Comparison of ENCODE assay signal across 13 cellular contexts in genomic region chr10:78459639-78460037, GRCh38.
DNase-seq lines count a peak whose midpoint lies in the region; ATAC-seq and TF ChIP-seq lines count a peak whose summit lies in the region.
"Had no signal": no experiment of that assay in that cellular context is flagged by ENCODE, and none has a peak within 500 bp of the region (broad histone marks: within the 10 kb centered on the region; RNA-seq: fewer than 3 reads in every experiment).

No MANE protein-coding gene starts in this region.

- H3K27ac ChIP-seq in C4-2B (peak overlapping the region; percentile 79), endodermal cell (ENCODE audit: low read depth, low read length) (no peak overlapping the region), neural progenitor cell (no peak overlapping the region), mesendoderm (ENCODE audit: low read depth, low read length) (no peak overlapping the region)
- H3K27ac ChIP-seq: BLaER1 treated with 17β-estradiol and CSF1 and Interleukin-3, amounts not matched to agents 10 nM and 100 nM had no signal

- no peaks in the 10 kb centered on the region for H4K20me1 ChIP-seq in neural progenitor cell (ENCODE audit: low read depth)
- H4K20me1 ChIP-seq: BLaER1 treated with 17β-estradiol and CSF1 and Interleukin-3, amounts not matched to agents 10 nM and 100 nM had no signal

- H3K4me1 Mint-ChIP-seq in endodermal cell (peaks cover 18% of the 10 kb centered on the region), neural progenitor cell (peaks cover 51% of the 10 kb centered on the region)
- H3K4me1 Mint-ChIP-seq: IgD-negative memory B cell had no signal

- no peak overlapping the region for H2AFZ ChIP-seq in neural progenitor cell (replicated peaks)

- H3K27me3 Mint-ChIP-seq in endodermal cell (ENCODE audit: insufficient read depth) = peaks cover 3% of the 10 kb centered on the region
- H3K27me3 Mint-ChIP-seq in neural progenitor cell (ENCODE audit: insufficient read depth, low read depth) = peaks cover 8% of the 10 kb centered on the region

- H4K8ac ChIP-seq in mesendoderm (ENCODE audit: low read depth, low read length) = no peak overlapping the region

- no peaks in the 10 kb centered on the region for H3K79me1 ChIP-seq in mesendoderm (ENCODE audit: low read length)

- H3K4me2 ChIP-seq in neural progenitor cell (no peak overlapping the region), mesendoderm (ENCODE audit: low read length) (no peak overlapping the region)
- H3K4me2 ChIP-seq: BLaER1 treated with 17β-estradiol and CSF1 and Interleukin-3, amounts not matched to agents 10 nM and 100 nM had no signal

- no peaks in the 10 kb centered on the region for H3K9me3 ChIP-seq in endodermal cell (ENCODE audit: control insufficient read depth, low read length)
- no peaks in the 10 kb centered on the region for H3K9me3 ChIP-seq in neural progenitor cell (ENCODE audit: low read depth)
- H3K9me3 ChIP-seq: BLaER1 treated with 17β-estradiol and CSF1 and Interleukin-3, amounts not matched to agents 10 nM and 100 nM; HAP-1 had no signal

- no peak for TF ChIP-seq CTCF in C4-2B (conservative IDR thresholded peaks at IDR 0.05)
- no peak for TF ChIP-seq CTCF in endodermal cell (conservative IDR thresholded peaks at IDR 0.05)
- no peak for TF ChIP-seq CTCF in neural progenitor cell (IDR thresholded peaks at IDR 0.05)

- DNase-seq in NCI-H69 (lab: John Stamatoyannopoulos, UW) (peak; percentile 1), endodermal cell (peak; percentile 17), neural progenitor cell (ENCODE audit: low spot score) (no peak), mesendoderm (no peak), NCI-H1092 treated with DMSO at 0.1 percent for 48 hours (lab: John Stamatoyannopoulos, UW) (no peak)
- no peak for DNase-seq in stimulated activated CD4-positive, alpha-beta T cell treated with anti-CD3 and anti-CD28 coated beads, Interleukin-4, amount 100 ng/mL, for 4 hours
- DNase-seq: MV-4-11, NCI-H446 had no signal

- no peak overlapping the region for H2AK5ac ChIP-seq in mesendoderm (ENCODE audit: low read length)

- H2BK120ac ChIP-seq in mesendoderm (ENCODE audit: low read depth, low read length) = no peak overlapping the region

- H2BK5ac ChIP-seq in mesendoderm (ENCODE audit: low read length) = no peak overlapping the region

- peaks cover 4% of the 10 kb centered on the region for H3K4me1 ChIP-seq in endodermal cell (ENCODE audit: control insufficient read depth, insufficient read depth, low read length)
- H3K4me1 ChIP-seq in neural progenitor cell = peaks cover 12% of the 10 kb centered on the region
- no peaks in the 10 kb centered on the region for H3K4me1 ChIP-seq in mesendoderm (ENCODE audit: control insufficient read depth, low read depth, low read length)
- H3K4me1 ChIP-seq: HAP-1 had no signal

- no peak for ATAC-seq in GM18511 (IDR thresholded peaks at IDR 0.05; ENCODE audit: unreplicated experiment)

- H4K5ac ChIP-seq in mesendoderm (ENCODE audit: low read length) = no peak overlapping the region

- H3K4me3 ChIP-seq in endodermal cell (ENCODE audit: low read length) = no peak overlapping the region
- H3K4me3 ChIP-seq in neural progenitor cell = no peak overlapping the region
- H3K4me3 ChIP-seq in mesendoderm (ENCODE audit: low read length) = no peak overlapping the region
- H3K4me3 ChIP-seq: BLaER1 treated with 17β-estradiol and CSF1 and Interleukin-3, amounts not matched to agents 10 nM and 100 nM; HAP-1 had no signal

- H3K36me3 Mint-ChIP-seq in endodermal cell (ENCODE audit: low read depth) (no peaks in the 10 kb centered on the region), neural progenitor cell (peaks cover 3% of the 10 kb centered on the region)
- H3K36me3 Mint-ChIP-seq: IgD-negative memory B cell had no signal

- H3K27me3 ChIP-seq in endodermal cell (ENCODE audit: control insufficient read depth, insufficient read depth, low read length, poor library complexity, severe bottlenecking) = no peaks in the 10 kb centered on the region
- no peaks in the 10 kb centered on the region for H3K27me3 ChIP-seq in neural progenitor cell
- no peaks in the 10 kb centered on the region for H3K27me3 ChIP-seq in mesendoderm (ENCODE audit: insufficient read depth, low read length, poor library complexity)
- H3K27me3 ChIP-seq: BLaER1 treated with 17β-estradiol and CSF1 and Interleukin-3, amounts not matched to agents 10 nM and 100 nM had no signal

- H3K9ac ChIP-seq in endodermal cell (ENCODE audit: extremely low read depth, low read length, poor library complexity, severe bottlenecking) = no peak overlapping the region
- H3K9ac ChIP-seq in neural progenitor cell = no peak overlapping the region
- no peak overlapping the region for H3K9ac ChIP-seq in mesendoderm (ENCODE audit: low read length)
- H3K9ac ChIP-seq: BLaER1 treated with 17β-estradiol and CSF1 and Interleukin-3, amounts not matched to agents 10 nM and 100 nM had no signal

- no peaks in the 10 kb centered on the region for H3K36me3 ChIP-seq in endodermal cell (ENCODE audit: control insufficient read depth, insufficient read depth, low read length)
- no peaks in the 10 kb centered on the region for H3K36me3 ChIP-seq in neural progenitor cell
- no peaks in the 10 kb centered on the region for H3K36me3 ChIP-seq in mesendoderm (ENCODE audit: control insufficient read depth, insufficient read depth, low read length)
- H3K36me3 ChIP-seq: BLaER1 treated with 17β-estradiol and CSF1 and Interleukin-3, amounts not matched to agents 10 nM and 100 nM; HAP-1 had no signal

- H3K23ac ChIP-seq in mesendoderm (ENCODE audit: low read length) = no peak overlapping the region

- H3K9me3 Mint-ChIP-seq in endodermal cell (no peaks in the 10 kb centered on the region), neural progenitor cell (no peaks in the 10 kb centered on the region)
- H3K9me3 Mint-ChIP-seq: IgD-negative memory B cell had no signal

- H3K27ac Mint-ChIP-seq in endodermal cell = no peak overlapping the region
- H3K27ac Mint-ChIP-seq in neural progenitor cell = peak overlapping the region; percentile 77
- H3K27ac Mint-ChIP-seq: IgD-negative memory B cell had no signal

- H3K56ac ChIP-seq in mesendoderm (ENCODE audit: low read length) = no peak overlapping the region

- 97% methylated on average over 3 of the region's 3 CpGs; no CpG with 5 or more reads in 1 of the 2 experiments for WGBS in endodermal cell (ENCODE audit: insufficient coverage in 1 of 2, insufficient read length in 1 of 2), 2 experiments
- WGBS in mesendoderm (ENCODE audit: extremely low coverage, insufficient coverage, low lambda C conversion rate) = no CpG with 5 or more reads among the region's 3 CpGs

- H2BK15ac ChIP-seq in mesendoderm (replicated peaks; ENCODE audit: low read depth) = no peak overlapping the region

- peaks cover under 1% of the 10 kb centered on the region for H3F3A ChIP-seq in neural progenitor cell (ENCODE audit: low read depth)

- no peak overlapping the region for H3K4me3 Mint-ChIP-seq in endodermal cell
- no peak overlapping the region for H3K4me3 Mint-ChIP-seq in neural progenitor cell
- H3K4me3 Mint-ChIP-seq: IgD-negative memory B cell had no signal

- H3K79me2 ChIP-seq in neural progenitor cell (ENCODE audit: low read depth) = no peaks in the 10 kb centered on the region
- H3K79me2 ChIP-seq in mesendoderm (ENCODE audit: control insufficient read depth, insufficient read depth, low read length) = no peaks in the 10 kb centered on the region

- H3K18ac ChIP-seq in mesendoderm (ENCODE audit: low read length) = no peak overlapping the region

- no peak overlapping the region for H3K4ac ChIP-seq in mesendoderm (ENCODE audit: low read depth, low read length)

Comparison
In these comparisons a context has a peak if more than half of its experiments do, and no peak if none do; other contexts are left out.
1. DNase-seq: peak in NCI-H69 (single experiment) and endodermal cell (single experiment); none in neural progenitor cell (single experiment), mesendoderm (single experiment), stimulated activated CD4-positive, alpha-beta T cell treated with anti-CD3 and anti-CD28 coated beads, Interleukin-4, amount 100 ng/mL, for 4 hours (0 of 2) and NCI-H1092 treated with DMSO at 0.1 percent for 48 hours (single experiment).